16 cellular contexts compared by ENCODE assay signal in genomic region chr10:11949152-11949551, GRCh38.
DNase-seq lines count a peak whose midpoint lies in the region; ATAC-seq lines count a peak whose summit lies in the region.
"Had no signal": no experiment of that assay in that cellular context is flagged by ENCODE, and none has a peak within 500 bp of the region (broad histone marks: within the 10 kb centered on the region; RNA-seq: fewer than 3 reads in every experiment).

No MANE protein-coding gene starts in this region.

- H3K27me3 Mint-ChIP-seq in activated naive CD8-positive, alpha-beta T cell = no peaks in the 10 kb centered on the region
- no peaks in the 10 kb centered on the region for H3K27me3 Mint-ChIP-seq in activated naive CD8-positive, alpha-beta T cell treated with anti-CD3 and anti-CD28 coated beads, Interleukin-2, amount 50 U/mL, for 24 hours
- no peaks in the 10 kb centered on the region for H3K27me3 Mint-ChIP-seq in activated T-helper 2 cell treated with anti-CD3 and anti-CD28 coated beads, Interferon-gamma antibody, Interleukin-2, Interleukin-4, amounts not matched to agents 10 μg/mL and 5 μg/mL and 100 μg/mL, durations not matched to agents 14 hours and 24 hours and 36 hours (ENCODE audit: low read depth)
- no peaks in the 10 kb centered on the region for H3K27me3 Mint-ChIP-seq in stimulated activated naive B cell treated with anti-CD40 and anti-IgM and Interleukin-4, amounts not matched to agents 10 μg/mL and 1 μg/mL and 100 μg/mL, for 72 hours
- H3K27me3 Mint-ChIP-seq: activated naive CD4-positive, alpha-beta T cell treated with anti-CD3 and anti-CD28 coated beads, Interleukin-2, amount 50 U/mL, for 24 hours had no signal

- intact Hi-C loops in activated T-helper 2 cell treated with anti-CD3 and anti-CD28 coated beads, Interferon-gamma antibody, Interleukin-2, Interleukin-4, amounts not matched to agents 10 μg/mL and 5 μg/mL and 100 μg/mL, durations not matched to agents 14 hours and 24 hours and 36 hours (cut with micrococcal nuclease) = no loop called here

- H3K9me3 Mint-ChIP-seq in activated naive CD8-positive, alpha-beta T cell (ENCODE audit: low read depth) = no peaks in the 10 kb centered on the region
- no peaks in the 10 kb centered on the region for H3K9me3 Mint-ChIP-seq in activated naive CD8-positive, alpha-beta T cell treated with anti-CD3 and anti-CD28 coated beads, Interleukin-2, amount 50 U/mL, for 24 hours
- H3K9me3 Mint-ChIP-seq in activated T-helper 2 cell treated with anti-CD3 and anti-CD28 coated beads, Interferon-gamma antibody, Interleukin-2, Interleukin-4, amounts not matched to agents 10 μg/mL and 5 μg/mL and 100 μg/mL, durations not matched to agents 14 hours and 24 hours and 36 hours = no peaks in the 10 kb centered on the region
- peaks cover 2 to 4% of the 10 kb centered on the region in 2 donors for H3K9me3 Mint-ChIP-seq in stimulated activated naive B cell treated with anti-CD40 and anti-IgM and Interleukin-4, amounts not matched to agents 10 μg/mL and 1 μg/mL and 100 μg/mL, for 72 hours
- H3K9me3 Mint-ChIP-seq: activated naive CD4-positive, alpha-beta T cell treated with anti-CD3 and anti-CD28 coated beads, Interleukin-2, amount 50 U/mL, for 24 hours had no signal

- peaks cover 4% of the 10 kb centered on the region for H3K4me1 Mint-ChIP-seq in activated naive CD8-positive, alpha-beta T cell (ENCODE audit: low read depth)
- peaks cover 4% of the 10 kb centered on the region for H3K4me1 Mint-ChIP-seq in activated naive CD8-positive, alpha-beta T cell treated with anti-CD3 and anti-CD28 coated beads, Interleukin-2, amount 50 U/mL, for 24 hours
- peaks cover 7% of the 10 kb centered on the region for H3K4me1 Mint-ChIP-seq in activated T-helper 2 cell treated with anti-CD3 and anti-CD28 coated beads, Interferon-gamma antibody, Interleukin-2, Interleukin-4, amounts not matched to agents 10 μg/mL and 5 μg/mL and 100 μg/mL, durations not matched to agents 14 hours and 24 hours and 36 hours (ENCODE audit: low read depth)
- H3K4me1 Mint-ChIP-seq in stimulated activated naive B cell treated with anti-CD40 and anti-IgM and Interleukin-4, amounts not matched to agents 10 μg/mL and 1 μg/mL and 100 μg/mL, for 72 hours = peaks cover 9 to 12% of the 10 kb centered on the region in 2 donors

- no peak overlapping the region for H3K4me3 Mint-ChIP-seq in activated naive CD8-positive, alpha-beta T cell
- H3K4me3 Mint-ChIP-seq in activated naive CD8-positive, alpha-beta T cell treated with anti-CD3 and anti-CD28 coated beads, Interleukin-2, amount 50 U/mL, for 24 hours = no peak overlapping the region
- H3K4me3 Mint-ChIP-seq in activated T-helper 2 cell treated with anti-CD3 and anti-CD28 coated beads, Interferon-gamma antibody, Interleukin-2, Interleukin-4, amounts not matched to agents 10 μg/mL and 5 μg/mL and 100 μg/mL, durations not matched to agents 14 hours and 24 hours and 36 hours (ENCODE audit: low read depth) = no peak overlapping the region
- H3K4me3 Mint-ChIP-seq in stimulated activated naive B cell treated with anti-CD40 and anti-IgM and Interleukin-4, amounts not matched to agents 10 μg/mL and 1 μg/mL and 100 μg/mL, for 72 hours = no peak overlapping the region
- H3K4me3 Mint-ChIP-seq: activated naive CD4-positive, alpha-beta T cell treated with anti-CD3 and anti-CD28 coated beads, Interleukin-2, amount 50 U/mL, for 24 hours had no signal

- H3K27ac Mint-ChIP-seq in activated naive CD8-positive, alpha-beta T cell = peak overlapping the region; percentile 11
- no peak overlapping the region for H3K27ac Mint-ChIP-seq in activated naive CD8-positive, alpha-beta T cell treated with anti-CD3 and anti-CD28 coated beads, Interleukin-2, amount 50 U/mL, for 24 hours
- peak overlapping the region; percentile 0 for H3K27ac Mint-ChIP-seq in activated T-helper 2 cell treated with anti-CD3 and anti-CD28 coated beads, Interferon-gamma antibody, Interleukin-2, Interleukin-4, amounts not matched to agents 10 μg/mL and 5 μg/mL and 100 μg/mL, durations not matched to agents 14 hours and 24 hours and 36 hours
- peak overlapping the region; percentile 26 for H3K27ac Mint-ChIP-seq in stimulated activated naive B cell treated with anti-CD40 and anti-IgM and Interleukin-4, amounts not matched to agents 10 μg/mL and 1 μg/mL and 100 μg/mL, for 72 hours
- H3K27ac Mint-ChIP-seq: activated naive CD4-positive, alpha-beta T cell treated with anti-CD3 and anti-CD28 coated beads, Interleukin-2, amount 50 U/mL, for 24 hours had no signal

- no peak for DNase-seq in activated naive CD8-positive, alpha-beta T cell treated with anti-CD3 and anti-CD28 coated beads, Interleukin-2, amount 50 U/mL, for 24 hours
- peak; percentile 79 for DNase-seq in MV-4-11 (lab: John Stamatoyannopoulos, UW)
- no peak for DNase-seq in activated T-helper 2 cell treated with anti-CD3 and anti-CD28 coated beads, Interferon-gamma antibody, Interleukin-2, Interleukin-4, amounts not matched to agents 10 μg/mL and 5 μg/mL and 100 μg/mL, durations not matched to agents 14 hours and 24 hours and 36 hours (ENCODE audit: low spot score)
- DNase-seq in stimulated activated naive B cell treated with anti-CD40 and anti-IgM and Interleukin-4, amounts not matched to agents 10 μg/mL and 1 μg/mL and 100 μg/mL, for 72 hours = no peak
- no peak for DNase-seq in AG20443 (ENCODE audit: low spot score)
- DNase-seq in AML-193 (lab: John Stamatoyannopoulos, UW) = no peak
- DNase-seq: esophagus squamous epithelium; left ventricle myocardium inferior; NCI-H1436 treated with DMSO at 0.1 percent for 48 hours; NCI-H226; NK-92 treated with Interleukin-12 subunit alpha and Interleukin-12 subunit beta, amount 100 ng/mL, for 24 hours; ovary; substantia nigra had no signal

- no peak for ATAC-seq in activated naive CD8-positive, alpha-beta T cell treated with anti-CD3 and anti-CD28 coated beads, Interleukin-2, amount 50 U/mL, for 24 hours
- ATAC-seq in stimulated activated naive B cell treated with anti-CD40 and anti-IgM and Interleukin-4, amounts not matched to agents 10 μg/mL and 1 μg/mL and 100 μg/mL, for 72 hours (replicated peaks) = peak in 1 of 2 donors; percentile 44
- ATAC-seq in GM21717 (IDR thresholded peaks at IDR 0.05; ENCODE audit: unreplicated experiment) = no peak

- peaks cover 5% of the 10 kb centered on the region for H3K36me3 Mint-ChIP-seq in activated naive CD8-positive, alpha-beta T cell
- peaks cover 25% of the 10 kb centered on the region for H3K36me3 Mint-ChIP-seq in activated naive CD8-positive, alpha-beta T cell treated with anti-CD3 and anti-CD28 coated beads, Interleukin-2, amount 50 U/mL, for 24 hours (ENCODE audit: low read depth)
- peaks cover 44% of the 10 kb centered on the region for H3K36me3 Mint-ChIP-seq in activated T-helper 2 cell treated with anti-CD3 and anti-CD28 coated beads, Interferon-gamma antibody, Interleukin-2, Interleukin-4, amounts not matched to agents 10 μg/mL and 5 μg/mL and 100 μg/mL, durations not matched to agents 14 hours and 24 hours and 36 hours (ENCODE audit: low read depth)
- H3K36me3 Mint-ChIP-seq in stimulated activated naive B cell treated with anti-CD40 and anti-IgM and Interleukin-4, amounts not matched to agents 10 μg/mL and 1 μg/mL and 100 μg/mL, for 72 hours = peaks cover 26 to 42% of the 10 kb centered on the region in 2 donors
